In the genomic region with DNA sequence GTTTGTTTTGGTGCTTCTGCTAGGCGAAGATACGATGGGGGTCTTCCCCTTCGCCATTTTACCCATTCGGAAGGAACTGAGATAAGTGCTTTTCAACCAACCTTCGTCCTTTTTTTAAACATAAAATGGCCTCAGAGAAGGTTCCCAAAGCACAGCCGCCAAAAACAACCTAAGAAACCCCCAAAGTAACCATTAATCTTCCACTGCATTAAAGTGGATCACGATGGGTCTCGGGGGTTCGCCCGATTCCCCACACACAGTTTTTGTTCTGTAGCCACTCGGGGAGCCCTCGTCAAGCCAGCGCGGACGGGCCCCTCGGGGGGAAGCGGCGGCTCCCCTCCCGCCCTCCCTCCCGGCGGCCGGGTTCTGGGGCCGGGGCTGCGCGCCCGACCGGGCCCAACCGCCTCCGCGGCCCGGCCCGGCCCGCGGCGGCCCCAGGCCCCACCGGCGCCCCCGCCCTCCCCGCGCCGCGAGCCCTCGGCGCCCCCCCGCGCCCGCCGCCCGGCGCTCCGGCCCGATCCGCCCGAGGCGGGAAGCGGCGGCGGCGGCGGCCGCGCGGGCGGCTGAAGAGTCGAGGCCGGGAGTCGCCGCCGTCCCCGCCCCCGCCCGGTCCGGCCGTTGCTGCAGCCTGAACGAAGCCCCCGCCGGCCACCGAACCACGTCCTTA, we compare ENCODE assay signal across 8 cellular contexts. TPM values are rescaled to one million over a fixed set of nuclear protein-coding genes. Genes with fewer than 3 reads are reported as not detected.
DNase-seq lines count a peak whose midpoint lies in the region; ATAC-seq, FAIRE-seq and TF ChIP-seq lines count a peak whose summit lies in the region.

No MANE protein-coding gene starts in this region.

- CTCF ChIA-PET in HepG2 (lab: Yijun Ruan, JAX; ENCODE audit: low intra/inter-chr PET ratio, low total read pairs), result no interaction called here

- in situ Hi-C loops in HepG2 (cut with HindIII; ENCODE audit: extremely low pct_ligation_motif_present, low pct_unique_long_range_greater_than_20kb), result no loop called here

- no TSS peak for BruUV-seq in HepG2 (replicated peaks; lab: Mats Ljungman, UMichigan)

- peak overlapping the region; percentile 84 to 98 (median 86) for H3K4me3 ChIP-seq in HepG2 (replicated peaks in 1 of 3; ENCODE audit: insufficient read depth in 1 of 3, low read depth in 2 of 3, low read length in 3 of 3)

- H3K79me2 ChIP-seq in HepG2 (ENCODE audit: insufficient read depth, low read length), result peaks cover 40% of the 10 kb centered on the region

- peak; percentile 47 for DNase-seq in GM10266 (ENCODE audit: extremely low spot score)
- peak; percentile 25 for DNase-seq in LoVo (ENCODE audit: low spot score)
- DNase-seq in activated CD4-positive, CD25-positive, alpha-beta regulatory T cell treated with anti-CD3 and anti-CD28 coated beads, Interleukin-2, amount 50 U/mL, for 72 hours, result peak; percentile 57
- DNase-seq in HepG2 (ENCODE audit: low spot score), result peak; percentile 6
- DNase-seq in stimulated activated CD8-positive, alpha-beta memory T cell treated with anti-CD3 and anti-CD28 coated beads, Interleukin-12 subunit alpha, Interleukin-12 subunit beta, amount 100 ng/mL, for 4 hours (ENCODE audit: low read depth), result peak; percentile 17
- no peak for DNase-seq in H4 (ENCODE audit: low spot score)
- DNase-seq in inferior parietal cortex (ENCODE audit: extremely low spot score), result no peak

- H3K4me2 ChIP-seq in HepG2 (ENCODE audit: low read depth, low read length), result peak overlapping the region; percentile 80

- POLR2A ChIA-PET in HepG2 (lab: Yijun Ruan, JAX), result interaction anchor here (1.0 to 2.2 kb wide), 13 partner anchors 9 to 278 kb away, joined by 3 to 20 read pairs (median 7); a partner anchor contains a TSS

- no peak for TF ChIP-seq POLR2A in HepG2 (IDR thresholded peaks at IDR 0.05; ENCODE audit: insufficient read depth in 1 of 2, low read depth in 2 of 2, low read length in 2 of 2)

- no peak overlapping the region for H2AFZ ChIP-seq in HepG2 (ENCODE audit: low read length)

- TF ChIP-seq CTCF in GM10266 (IDR thresholded peaks at IDR 0.05; ENCODE audit: control insufficient read depth, insufficient read depth, low read depth, missing control alignments) (no peak), HepG2 (CRISPR knock-in tag; IDR thresholded peaks at IDR 0.05) (no peak)

- H4K20me1 ChIP-seq in HepG2 (ENCODE audit: insufficient read depth, low read length), result no peaks in the 10 kb centered on the region

- peaks cover 36% of the 10 kb centered on the region for H3K4me1 ChIP-seq in HepG2 (ENCODE audit: insufficient read depth, low read length)

- FAIRE-seq in HepG2 (lab: Jason Lieb, UNC), result no peak

- intact Hi-C loops in HepG2 (cut with micrococcal nuclease; ENCODE audit: unreplicated experiment), result loop anchor here (1.0 to 5.0 kb wide), 4 partner anchors 55 to 312 kb away; a partner anchor contains a TSS

- no peaks in the 10 kb centered on the region for H3K9me3 ChIP-seq in HepG2 (ENCODE audit: low read length)

- no peak; the same call in 2 of the 3 replicates for ATAC-seq in HepG2

- no peak for TF ChIP-seq RAD21 in HepG2 (CRISPR knock-in tag; IDR thresholded peaks at IDR 0.05)

- H3K9ac ChIP-seq in HepG2 (ENCODE audit: insufficient read depth, low read depth, low read length), result peak overlapping the region; percentile 100

- TF ChIP-seq EP300 in HepG2 (IDR thresholded peaks at IDR 0.05; ENCODE audit: low read depth in 2 of 2, low read length in 2 of 2), result no peak
- TF ChIP-seq EP300 in HepG2 (CRISPR knock-in tag; IDR thresholded peaks at IDR 0.05; ENCODE audit: borderline replicate concordance), result no peak

- peak overlapping the region; percentile 98 for H3K27ac ChIP-seq in cingulate gyrus (ENCODE audit: low read depth, low read length)
- peak overlapping the region; percentile 100 for H3K27ac ChIP-seq in HepG2 (ENCODE audit: extremely low read length, insufficient read depth, low read length)

- H3K27me3 ChIP-seq in HepG2 (ENCODE audit: control insufficient read depth in 1 of 2, insufficient read depth in 2 of 2, low read length in 2 of 2), result no peaks in the 10 kb centered on the region

- 2% methylated on average over 18 of the region's 79 CpGs for WGBS in HepG2 (ENCODE audit: low lambda C conversion rate)

- peaks cover 0 to 16% of the 10 kb centered on the region in 2 experiments; a peak in 3 of 5 replicates for H3K36me3 ChIP-seq in HepG2 (replicated peaks in 1 of 2; ENCODE audit: control insufficient read depth in 1 of 2, insufficient read depth in 2 of 2, low read length in 2 of 2)

TF ChIP-seq in HepG2, 621 proteins besides CTCF, POLR2A, EP300 and RAD21 (continues in another document):
- TF ChIP-seq SP4 (CRISPR knock-in tag; IDR thresholded peaks at IDR 0.05), result no peak
- TF ChIP-seq, protein P1, sequence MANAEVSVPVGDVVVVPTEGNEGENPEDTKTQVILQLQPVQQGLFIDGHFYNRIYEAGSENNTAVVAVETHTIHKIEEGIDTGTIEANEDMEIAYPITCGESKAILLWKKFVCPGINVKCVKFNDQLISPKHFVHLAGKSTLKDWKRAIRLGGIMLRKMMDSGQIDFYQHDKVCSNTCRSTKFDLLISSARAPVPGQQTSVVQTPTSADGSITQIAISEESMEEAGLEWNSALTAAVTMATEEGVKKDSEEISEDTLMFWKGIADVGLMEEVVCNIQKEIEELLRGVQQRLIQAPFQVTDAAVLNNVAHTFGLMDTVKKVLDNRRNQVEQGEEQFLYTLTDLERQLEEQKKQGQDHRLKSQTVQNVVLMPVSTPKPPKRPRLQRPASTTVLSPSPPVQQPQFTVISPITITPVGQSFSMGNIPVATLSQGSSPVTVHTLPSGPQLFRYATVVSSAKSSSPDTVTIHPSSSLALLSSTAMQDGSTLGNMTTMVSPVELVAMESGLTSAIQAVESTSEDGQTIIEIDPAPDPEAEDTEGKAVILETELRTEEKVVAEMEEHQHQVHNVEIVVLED (CRISPR knock-in tag; IDR thresholded peaks at IDR 0.05; ENCODE audit: borderline replicate concordance), result no peak
- TF ChIP-seq, protein P2, sequence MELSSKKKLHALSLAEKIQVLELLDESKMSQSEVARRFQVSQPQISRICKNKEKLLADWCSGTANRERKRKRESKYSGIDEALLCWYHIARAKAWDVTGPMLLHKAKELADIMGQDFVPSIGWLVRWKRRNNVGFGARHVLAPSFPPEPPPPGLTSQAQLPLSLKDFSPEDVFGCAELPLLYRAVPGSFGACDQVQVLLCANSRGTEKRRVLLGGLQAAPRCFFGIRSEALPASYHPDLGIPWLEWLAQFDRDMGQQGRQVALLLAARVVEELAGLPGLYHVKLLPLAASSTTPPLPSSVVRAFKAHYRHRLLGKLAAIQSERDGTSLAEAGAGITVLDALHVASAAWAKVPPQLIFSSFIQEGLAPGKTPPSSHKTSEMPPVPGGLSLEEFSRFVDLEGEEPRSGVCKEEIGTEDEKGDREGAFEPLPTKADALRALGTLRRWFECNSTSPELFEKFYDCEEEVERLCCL (CRISPR knock-in tag; IDR thresholded peaks at IDR 0.05; ENCODE audit: borderline replicate concordance), result peak; percentile 18; the same call in 1 of the 2 replicates
- TF ChIP-seq ZNF101 (CRISPR knock-in tag; IDR thresholded peaks at IDR 0.05; ENCODE audit: borderline replicate concordance, low read depth), result no peak
- TF ChIP-seq ZNF124 (CRISPR knock-in tag; IDR thresholded peaks at IDR 0.05), result no peak
- TF ChIP-seq RBFOX2 (IDR thresholded peaks at IDR 0.05; ENCODE audit: low read depth, low read length), result peak; percentile 72; the same call in 1 of the 2 replicates
- no peak for TF ChIP-seq ZNF746 (CRISPR knock-in tag; IDR thresholded peaks at IDR 0.05)
- TF ChIP-seq FOXA3 (CRISPR knock-in tag; IDR thresholded peaks at IDR 0.05), result no peak
- no peak for TF ChIP-seq ZNF577 (CRISPR knock-in tag; IDR thresholded peaks at IDR 0.05; ENCODE audit: borderline replicate concordance, low read depth)
- TF ChIP-seq ZFP36 (IDR thresholded peaks at IDR 0.05; ENCODE audit: borderline replicate concordance, low read depth, low read length, partially characterized antibody), result no peak
- 0 out of 2 replicates have a peak, but pooled peaks have one; percentile 15 for TF ChIP-seq ZNF446 (CRISPR knock-in tag; IDR thresholded peaks at IDR 0.05)
- no peak for TF ChIP-seq ZNF816 (CRISPR knock-in tag; IDR thresholded peaks at IDR 0.05; ENCODE audit: borderline replicate concordance)
- TF ChIP-seq AGO2 (optimal IDR thresholded peaks at IDR 0.05; ENCODE audit: low read depth, low read length), result peak; percentile 77
- no peak for TF ChIP-seq SNRNP70 (IDR thresholded peaks at IDR 0.05; ENCODE audit: low read depth, low read length)

RNA-seq across cellular contexts. Expression of a gene that starts 0.8 kb away (rescaled TPM):
- total RNA-seq in HepG2 (2016; rRNA removed; fragmentation: Illumina TruSeq; extraction: Trizol), result 17.5 and 30.1 TPM in 2 replicates
- total RNA-seq in HepG2 (2016; cell fraction: cytosol; rRNA removed; fragmentation: Illumina TruSeq; extraction: Trizol; ENCODE audit: low read depth), result 2.8 and 4.5 TPM in 2 replicates
- total RNA-seq in HepG2 (2016; cell fraction: insoluble cytoplasmic fraction; rRNA removed; fragmentation: Illumina TruSeq; extraction: Trizol), result 17.5 and 28.0 TPM in 2 replicates
- total RNA-seq in HepG2 (2016; cell fraction: membrane; rRNA removed; fragmentation: Illumina TruSeq; extraction: Trizol), result 4.8 and 6.0 TPM in 2 replicates
- 11.5 and 16.8 TPM in 2 replicates for total RNA-seq in HepG2 (2016; cell fraction: nucleus; rRNA removed; fragmentation: Illumina TruSeq; extraction: Trizol)
- polyA plus RNA-seq in HepG2 (2011; rRNA removed), result 14.9 and 18.5 TPM in 2 replicates
- 8.4 and 8.7 TPM in 2 replicates for polyA plus RNA-seq in HepG2 (2011; cell fraction: cytosol; rRNA removed)
- 6.8 and 7.7 TPM in 2 replicates for polyA plus RNA-seq in HepG2 (2011; cell fraction: nucleus; rRNA removed)
- polyA plus RNA-seq in HepG2 (2012), result 6.4 and 11.0 TPM in 2 replicates
- 0.42 and 0.45 TPM in 2 replicates for polyA plus RNA-seq in HepG2 (2016; cell fraction: cytosol; fragmentation: Illumina TruSeq; extraction: Trizol; ENCODE audit: low read depth)
- polyA plus RNA-seq in HepG2 (2016; cell fraction: insoluble cytoplasmic fraction; fragmentation: Illumina TruSeq; extraction: Trizol; ENCODE audit: low read depth), result 18.4 and 18.8 TPM in 2 replicates
- polyA plus RNA-seq in HepG2 (2016; cell fraction: membrane; fragmentation: Illumina TruSeq; extraction: Trizol; ENCODE audit: low read depth), result 2.0 TPM in 2 replicates
- polyA plus RNA-seq in HepG2 (2016; cell fraction: nucleus; fragmentation: Illumina TruSeq; extraction: Trizol; ENCODE audit: insufficient read depth, low read depth), result 11.5 and 12.3 TPM in 2 replicates
- 38.1 and 59.7 TPM in 2 replicates for polyA minus RNA-seq in HepG2 (2011; rRNA and poly(A)+ RNA removed; ENCODE audit: low replicate concordance)
- polyA minus RNA-seq in HepG2 (2011; cell fraction: cytosol; rRNA and poly(A)+ RNA removed), result 19.6 and 19.7 TPM in 2 replicates
- polyA minus RNA-seq in HepG2 (2011; cell fraction: nucleus; rRNA and poly(A)+ RNA removed), result 12.9 and 16.3 TPM in 2 replicates
- total RNA-seq in H4 (2014; rRNA removed; shearing (Covaris generic)), result 16.5 and 17.2 TPM in 2 replicates

Comparison
In these comparisons a context has a peak if more than half of its experiments do, and no peak if none do; other contexts are left out.
1. DNase-seq: peak in GM10266 (single experiment), LoVo (single experiment), activated CD4-positive, CD25-positive, alpha-beta regulatory T cell treated with anti-CD3 and anti-CD28 coated beads, Interleukin-2, amount 50 U/mL, for 72 hours (single experiment), HepG2 (single experiment) and stimulated activated CD8-positive, alpha-beta memory T cell treated with anti-CD3 and anti-CD28 coated beads, Interleukin-12 subunit alpha, Interleukin-12 subunit beta, amount 100 ng/mL, for 4 hours (single experiment); none in H4 (single experiment) and inferior parietal cortex (single experiment).